1 cellular context compared by ENCODE assay signal in genomic region chr16:16015849-16016248, GRCh38.
TF ChIP-seq lines count a peak whose summit lies in the region.

No MANE protein-coding gene starts in this region.

TF ChIP-seq in IMR-90, 13 proteins besides CTCF, POLR2A, EP300 and RAD21:
- no peak for TF ChIP-seq MXI1 (IDR thresholded peaks at IDR 0.05; ENCODE audit: borderline replicate concordance, low read depth, low read length)
- no peak for TF ChIP-seq RFX5 (IDR thresholded peaks at IDR 0.05; ENCODE audit: low read depth, low read length)
- TF ChIP-seq USF2 (IDR thresholded peaks at IDR 0.05; ENCODE audit: low read depth, low read length) = no peak
- TF ChIP-seq NFE2L2 (IDR thresholded peaks at IDR 0.05; ENCODE audit: low read depth, low read length) = no peak
- TF ChIP-seq CHD1 (IDR thresholded peaks at IDR 0.05; ENCODE audit: low read depth, low read length) = no peak
- no peak for TF ChIP-seq MAZ (IDR thresholded peaks at IDR 0.05; ENCODE audit: borderline replicate concordance, low read depth, low read length)
- no peak for TF ChIP-seq MAFK (IDR thresholded peaks at IDR 0.05; ENCODE audit: low read depth, low read length)
- no peak for TF ChIP-seq ELK1 (IDR thresholded peaks at IDR 0.05; ENCODE audit: borderline replicate concordance, low read depth, low read length)
- no peak for TF ChIP-seq CEBPB (IDR thresholded peaks at IDR 0.05; ENCODE audit: low read depth, low read length)
- no peak for TF ChIP-seq FOS (IDR thresholded peaks at IDR 0.05; ENCODE audit: low read depth, low read length)
- no peak for TF ChIP-seq BHLHE40 (IDR thresholded peaks at IDR 0.05; ENCODE audit: low read depth, low read length)
- no peak for TF ChIP-seq SMC3 (IDR thresholded peaks at IDR 0.05; ENCODE audit: low read depth, low read length)
- TF ChIP-seq RCOR1 (IDR thresholded peaks at IDR 0.05; ENCODE audit: insufficient replicate concordance, low read length) = no peak
